In genomic region chr15:92903956-92904831, GRCh38 we compare ENCODE assay signal across 1 cellular context.
A peak's percentile ranks its signal among the peaks of the same experiment; 100 is the strongest.
TF ChIP-seq lines count a peak whose summit lies in the region.

No MANE protein-coding gene starts in this region.

TF ChIP-seq in K562, 482 proteins besides CTCF, POLR2A, EP300 and RAD21 (continued from another document and continues in another):
- TF ChIP-seq HNRNPUL1 (IDR thresholded peaks at IDR 0.05; ENCODE audit: low read length) (no peak), ZNF134 (CRISPR knock-in tag; conservative IDR thresholded peaks at IDR 0.05) (peak; percentile 31; the same call in 1 of the 2 replicates), ZNF398 (CRISPR knock-in tag; IDR thresholded peaks at IDR 0.05) (no peak), HCFC1 (IDR thresholded peaks at IDR 0.05; ENCODE audit: low read depth, low read length) (peak; percentile 69), IFI16 (CRISPR knock-in tag; IDR thresholded peaks at IDR 0.05) (no peak), CBX5 (IDR thresholded peaks at IDR 0.05; ENCODE audit: borderline replicate concordance, low read depth) (peak; percentile 56; the same call in 1 of the 2 replicates), ZNF76 (CRISPR knock-in tag; IDR thresholded peaks at IDR 0.05; ENCODE audit: borderline replicate concordance) (no peak), RBM14 (IDR thresholded peaks at IDR 0.05; ENCODE audit: borderline replicate concordance, insufficient read depth, low read depth, low read length) (no peak), FOSL1 (tag; conservative IDR thresholded peaks at IDR 0.05) (peak; percentile 48), SAFB (IDR thresholded peaks at IDR 0.05; ENCODE audit: borderline replicate concordance, low read depth, low read length) (no peak), ZNF121 (CRISPR knock-in tag; conservative IDR thresholded peaks at IDR 0.05) (peak; percentile 93), TBL1XR1 (IDR thresholded peaks at IDR 0.05; ENCODE audit: low read length in 2 of 2) (peak; percentile 51 to 71; a peak in 3 of 4 replicates), FOXK2 (conservative IDR thresholded peaks at IDR 0.05 in 1 of 2, IDR thresholded peaks at IDR 0.05 in 1 of 2; ENCODE audit: low read depth in 2 of 2) (peak; percentile 81 to 88), PHB (CRISPR knock-in tag; IDR thresholded peaks at IDR 0.05) (0 out of 2 replicates have a peak, but pooled peaks have one; percentile 24), NCOA2 (IDR thresholded peaks at IDR 0.05; ENCODE audit: partially characterized antibody in 2 of 2) (peak in 1 of 2 experiments; percentile 71), MEIS2 (IDR thresholded peaks at IDR 0.05; ENCODE audit: partially characterized antibody) (peak; percentile 98), KDM5B (IDR thresholded peaks at IDR 0.05; ENCODE audit: insufficient replicate concordance, low read depth, low read length) (peak; percentile 84), DNMT1 (IDR thresholded peaks at IDR 0.05) (no peak), SNIP1 (IDR thresholded peaks at IDR 0.05; ENCODE audit: low read depth) (no peak), YY1 (IDR thresholded peaks at IDR 0.05; ENCODE audit: borderline replicate concordance in 1 of 3, control insufficient read depth in 1 of 3, extremely low read depth in 1 of 3, insufficient read depth in 3 of 3, insufficient read length in 1 of 3, insufficient replicate concordance in 2 of 3, low read depth in 1 of 3, low read length in 2 of 3) (peak; percentile 93 to 96 (median 95)), ZC3H11A (IDR thresholded peaks at IDR 0.05; ENCODE audit: low read depth, low read length) (peak; percentile 98), HDAC3 (IDR thresholded peaks at IDR 0.05; ENCODE audit: borderline replicate concordance, partially characterized antibody) (peak; percentile 47), HNRNPL (IDR thresholded peaks at IDR 0.05; ENCODE audit: low read depth, low read length) (no peak), JUNB (CRISPR knock-in tag; conservative IDR thresholded peaks at IDR 0.05) (no peak), ELF2 (CRISPR knock-in tag; IDR thresholded peaks at IDR 0.05) (peak; percentile 75; the same call in 1 of the 2 replicates), CXXC5 (CRISPR knock-in tag; IDR thresholded peaks at IDR 0.05) (peak; percentile 98), PBX2 (CRISPR knock-in tag; IDR thresholded peaks at IDR 0.05; ENCODE audit: low read depth) (no peak), PBX2 (tag; conservative IDR thresholded peaks at IDR 0.05; ENCODE audit: low read depth) (peak; percentile 88), NELFE (IDR thresholded peaks at IDR 0.05; ENCODE audit: insufficient read depth, insufficient read length) (no peak), ZNF224 (CRISPR knock-in tag; IDR thresholded peaks at IDR 0.05) (no peak), RBM17 (IDR thresholded peaks at IDR 0.05; ENCODE audit: borderline replicate concordance, low read depth, low read length) (no peak), SMAD1 (IDR thresholded peaks at IDR 0.05; ENCODE audit: low read depth, low read length, partially characterized antibody) (peak; percentile 74), ZNF551 (CRISPR knock-in tag; IDR thresholded peaks at IDR 0.05) (no peak), TBP (optimal IDR thresholded peaks at IDR 0.05; ENCODE audit: low read depth, low read length) (no peak), GATAD2B (IDR thresholded peaks at IDR 0.05; ENCODE audit: borderline replicate concordance) (no peak), XRCC3 (IDR thresholded peaks at IDR 0.05) (no peak), DIDO1 (tag; IDR thresholded peaks at IDR 0.05; ENCODE audit: low read depth) (no peak), ZBTB1 (CRISPR knock-in tag; IDR thresholded peaks at IDR 0.05; ENCODE audit: borderline replicate concordance, low read depth) (no peak), ZNF655 (CRISPR knock-in tag; IDR thresholded peaks at IDR 0.05) (0 out of 2 replicates have a peak, but pooled peaks have one; percentile 22), ETV5 (CRISPR knock-in tag; IDR thresholded peaks at IDR 0.05; ENCODE audit: low read depth) (peak; percentile 75), NFE2L1 (tag; IDR thresholded peaks at IDR 0.05; ENCODE audit: borderline replicate concordance, low read depth) (no peak), NEUROD1 (IDR thresholded peaks at IDR 0.05; ENCODE audit: borderline replicate concordance, low read depth, low read length, partially characterized antibody) (peak; percentile 59)
- TF ChIP-seq, protein P1, sequence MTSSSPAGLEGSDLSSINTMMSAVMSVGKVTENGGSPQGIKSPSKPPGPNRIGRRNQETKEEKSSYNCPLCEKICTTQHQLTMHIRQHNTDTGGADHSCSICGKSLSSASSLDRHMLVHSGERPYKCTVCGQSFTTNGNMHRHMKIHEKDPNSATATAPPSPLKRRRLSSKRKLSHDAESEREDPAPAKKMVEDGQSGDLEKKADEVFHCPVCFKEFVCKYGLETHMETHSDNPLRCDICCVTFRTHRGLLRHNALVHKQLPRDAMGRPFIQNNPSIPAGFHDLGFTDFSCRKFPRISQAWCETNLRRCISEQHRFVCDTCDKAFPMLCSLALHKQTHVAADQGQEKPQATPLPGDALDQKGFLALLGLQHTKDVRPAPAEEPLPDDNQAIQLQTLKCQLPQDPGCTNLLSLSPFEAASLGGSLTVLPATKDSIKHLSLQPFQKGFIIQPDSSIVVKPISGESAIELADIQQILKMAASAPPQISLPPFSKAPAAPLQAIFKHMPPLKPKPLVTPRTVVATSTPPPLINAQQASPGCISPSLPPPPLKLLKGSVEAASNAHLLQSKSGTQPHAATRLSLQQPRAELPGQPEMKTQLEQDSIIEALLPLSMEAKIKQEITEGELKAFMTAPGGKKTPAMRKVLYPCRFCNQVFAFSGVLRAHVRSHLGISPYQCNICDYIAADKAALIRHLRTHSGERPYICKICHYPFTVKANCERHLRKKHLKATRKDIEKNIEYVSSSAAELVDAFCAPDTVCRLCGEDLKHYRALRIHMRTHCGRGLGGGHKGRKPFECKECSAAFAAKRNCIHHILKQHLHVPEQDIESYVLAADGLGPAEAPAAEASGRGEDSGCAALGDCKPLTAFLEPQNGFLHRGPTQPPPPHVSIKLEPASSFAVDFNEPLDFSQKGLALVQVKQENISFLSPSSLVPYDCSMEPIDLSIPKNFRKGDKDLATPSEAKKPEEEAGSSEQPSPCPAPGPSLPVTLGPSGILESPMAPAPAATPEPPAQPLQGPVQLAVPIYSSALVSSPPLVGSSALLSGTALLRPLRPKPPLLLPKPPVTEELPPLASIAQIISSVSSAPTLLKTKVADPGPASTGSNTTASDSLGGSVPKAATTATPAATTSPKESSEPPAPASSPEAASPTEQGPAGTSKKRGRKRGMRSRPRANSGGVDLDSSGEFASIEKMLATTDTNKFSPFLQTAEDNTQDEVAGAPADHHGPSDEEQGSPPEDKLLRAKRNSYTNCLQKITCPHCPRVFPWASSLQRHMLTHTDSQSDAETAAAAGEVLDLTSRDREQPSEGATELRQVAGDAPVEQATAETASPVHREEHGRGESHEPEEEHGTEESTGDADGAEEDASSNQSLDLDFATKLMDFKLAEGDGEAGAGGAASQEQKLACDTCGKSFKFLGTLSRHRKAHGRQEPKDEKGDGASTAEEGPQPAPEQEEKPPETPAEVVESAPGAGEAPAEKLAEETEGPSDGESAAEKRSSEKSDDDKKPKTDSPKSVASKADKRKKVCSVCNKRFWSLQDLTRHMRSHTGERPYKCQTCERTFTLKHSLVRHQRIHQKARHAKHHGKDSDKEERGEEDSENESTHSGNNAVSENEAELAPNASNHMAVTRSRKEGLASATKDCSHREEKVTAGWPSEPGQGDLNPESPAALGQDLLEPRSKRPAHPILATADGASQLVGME (CRISPR knock-in tag; IDR thresholded peaks at IDR 0.05): peak; percentile 43; the same call in 1 of the 2 replicates
- TF ChIP-seq, protein P2, sequence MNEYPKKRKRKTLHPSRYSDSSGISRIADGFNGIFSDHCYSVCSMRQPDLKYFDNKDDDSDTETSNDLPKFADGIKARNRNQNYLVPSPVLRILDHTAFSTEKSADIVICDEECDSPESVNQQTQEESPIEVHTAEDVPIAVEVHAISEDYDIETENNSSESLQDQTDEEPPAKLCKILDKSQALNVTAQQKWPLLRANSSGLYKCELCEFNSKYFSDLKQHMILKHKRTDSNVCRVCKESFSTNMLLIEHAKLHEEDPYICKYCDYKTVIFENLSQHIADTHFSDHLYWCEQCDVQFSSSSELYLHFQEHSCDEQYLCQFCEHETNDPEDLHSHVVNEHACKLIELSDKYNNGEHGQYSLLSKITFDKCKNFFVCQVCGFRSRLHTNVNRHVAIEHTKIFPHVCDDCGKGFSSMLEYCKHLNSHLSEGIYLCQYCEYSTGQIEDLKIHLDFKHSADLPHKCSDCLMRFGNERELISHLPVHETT (CRISPR knock-in tag; conservative IDR thresholded peaks at IDR 0.05 in 1 of 2, IDR thresholded peaks at IDR 0.05 in 1 of 2): peak in 1 of 2 experiments; percentile 85; a peak in 2 of 4 replicates
- TF ChIP-seq, protein P3, sequence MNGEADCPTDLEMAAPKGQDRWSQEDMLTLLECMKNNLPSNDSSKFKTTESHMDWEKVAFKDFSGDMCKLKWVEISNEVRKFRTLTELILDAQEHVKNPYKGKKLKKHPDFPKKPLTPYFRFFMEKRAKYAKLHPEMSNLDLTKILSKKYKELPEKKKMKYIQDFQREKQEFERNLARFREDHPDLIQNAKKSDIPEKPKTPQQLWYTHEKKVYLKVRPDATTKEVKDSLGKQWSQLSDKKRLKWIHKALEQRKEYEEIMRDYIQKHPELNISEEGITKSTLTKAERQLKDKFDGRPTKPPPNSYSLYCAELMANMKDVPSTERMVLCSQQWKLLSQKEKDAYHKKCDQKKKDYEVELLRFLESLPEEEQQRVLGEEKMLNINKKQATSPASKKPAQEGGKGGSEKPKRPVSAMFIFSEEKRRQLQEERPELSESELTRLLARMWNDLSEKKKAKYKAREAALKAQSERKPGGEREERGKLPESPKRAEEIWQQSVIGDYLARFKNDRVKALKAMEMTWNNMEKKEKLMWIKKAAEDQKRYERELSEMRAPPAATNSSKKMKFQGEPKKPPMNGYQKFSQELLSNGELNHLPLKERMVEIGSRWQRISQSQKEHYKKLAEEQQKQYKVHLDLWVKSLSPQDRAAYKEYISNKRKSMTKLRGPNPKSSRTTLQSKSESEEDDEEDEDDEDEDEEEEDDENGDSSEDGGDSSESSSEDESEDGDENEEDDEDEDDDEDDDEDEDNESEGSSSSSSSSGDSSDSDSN (IDR thresholded peaks at IDR 0.05; ENCODE audit: borderline replicate concordance in 1 of 2, low read depth in 2 of 2, low read length in 2 of 2): no peak
- TF ChIP-seq, protein P4, sequence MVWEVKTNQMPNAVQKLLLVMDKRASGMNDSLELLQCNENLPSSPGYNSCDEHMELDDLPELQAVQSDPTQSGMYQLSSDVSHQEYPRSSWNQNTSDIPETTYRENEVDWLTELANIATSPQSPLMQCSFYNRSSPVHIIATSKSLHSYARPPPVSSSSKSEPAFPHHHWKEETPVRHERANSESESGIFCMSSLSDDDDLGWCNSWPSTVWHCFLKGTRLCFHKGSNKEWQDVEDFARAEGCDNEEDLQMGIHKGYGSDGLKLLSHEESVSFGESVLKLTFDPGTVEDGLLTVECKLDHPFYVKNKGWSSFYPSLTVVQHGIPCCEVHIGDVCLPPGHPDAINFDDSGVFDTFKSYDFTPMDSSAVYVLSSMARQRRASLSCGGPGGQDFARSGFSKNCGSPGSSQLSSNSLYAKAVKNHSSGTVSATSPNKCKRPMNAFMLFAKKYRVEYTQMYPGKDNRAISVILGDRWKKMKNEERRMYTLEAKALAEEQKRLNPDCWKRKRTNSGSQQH (CRISPR knock-in tag; IDR thresholded peaks at IDR 0.05): peak; percentile 76
